ENCODE assay signal across 1 cellular context in genomic region chr1:204478166-204478899, GRCh38.
TF ChIP-seq lines count a peak whose summit lies in the region.

No MANE protein-coding gene starts in this region.

TF ChIP-seq in HCT116, 20 proteins besides CTCF, POLR2A, EP300 and RAD21 (continued from another document):
- TF ChIP-seq, protein P1, sequence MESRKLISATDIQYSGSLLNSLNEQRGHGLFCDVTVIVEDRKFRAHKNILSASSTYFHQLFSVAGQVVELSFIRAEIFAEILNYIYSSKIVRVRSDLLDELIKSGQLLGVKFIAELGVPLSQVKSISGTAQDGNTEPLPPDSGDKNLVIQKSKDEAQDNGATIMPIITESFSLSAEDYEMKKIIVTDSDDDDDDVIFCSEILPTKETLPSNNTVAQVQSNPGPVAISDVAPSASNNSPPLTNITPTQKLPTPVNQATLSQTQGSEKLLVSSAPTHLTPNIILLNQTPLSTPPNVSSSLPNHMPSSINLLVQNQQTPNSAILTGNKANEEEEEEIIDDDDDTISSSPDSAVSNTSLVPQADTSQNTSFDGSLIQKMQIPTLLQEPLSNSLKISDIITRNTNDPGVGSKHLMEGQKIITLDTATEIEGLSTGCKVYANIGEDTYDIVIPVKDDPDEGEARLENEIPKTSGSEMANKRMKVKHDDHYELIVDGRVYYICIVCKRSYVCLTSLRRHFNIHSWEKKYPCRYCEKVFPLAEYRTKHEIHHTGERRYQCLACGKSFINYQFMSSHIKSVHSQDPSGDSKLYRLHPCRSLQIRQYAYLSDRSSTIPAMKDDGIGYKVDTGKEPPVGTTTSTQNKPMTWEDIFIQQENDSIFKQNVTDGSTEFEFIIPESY (IDR thresholded peaks at IDR 0.05; ENCODE audit: extremely low read depth, insufficient replicate concordance, low read length): no peak
- no peak for TF ChIP-seq FOSL1 (IDR thresholded peaks at IDR 0.05; ENCODE audit: low read depth)
